1 cellular context compared by ENCODE assay signal in genomic region chr11:124622531-124623451, GRCh38.
A peak's percentile ranks its signal among the peaks of the same experiment; 100 is the strongest.
TF ChIP-seq lines count a peak whose summit lies in the region.

Gene TBRG1, plus strand, starts transcription at chr11:124622864. Its CDS starts 220 bp downstream, at chr11:124623084.

TF ChIP-seq in K562, 482 proteins besides CTCF, POLR2A, EP300 and RAD21 (continued from another document):
- TF ChIP-seq ZBTB2 (IDR thresholded peaks at IDR 0.05): no peak
- TF ChIP-seq SMAD2 (IDR thresholded peaks at IDR 0.05; ENCODE audit: low read depth, low read length): no peak
- TF ChIP-seq MEF2D (tag; conservative IDR thresholded peaks at IDR 0.05; ENCODE audit: low read depth): no peak
- peak; percentile 94 to 98 for TF ChIP-seq ETV6 (IDR thresholded peaks at IDR 0.05; ENCODE audit: borderline replicate concordance in 1 of 2, low read depth in 2 of 2, low read length in 1 of 2)
- no peak for TF ChIP-seq ETV6 (CRISPR knock-in tag; IDR thresholded peaks at IDR 0.05; ENCODE audit: borderline replicate concordance)
- 0 out of 2 replicates have a peak, but pooled peaks have one; percentile 43 for TF ChIP-seq TOE1 (IDR thresholded peaks at IDR 0.05; ENCODE audit: borderline replicate concordance)
- TF ChIP-seq TOE1 (CRISPR knock-in tag; IDR thresholded peaks at IDR 0.05; ENCODE audit: borderline replicate concordance, low read depth): no peak
- TF ChIP-seq MNT (conservative IDR thresholded peaks at IDR 0.05): peak; percentile 56 to 77
- no peak for TF ChIP-seq GABPB2 (CRISPR knock-in tag; conservative IDR thresholded peaks at IDR 0.05)
- no peak for TF ChIP-seq MIER1 (IDR thresholded peaks at IDR 0.05; ENCODE audit: low read depth)
- TF ChIP-seq ZNF695 (CRISPR knock-in tag; IDR thresholded peaks at IDR 0.05): no peak
- peak; percentile 94 for TF ChIP-seq E2F8 (IDR thresholded peaks at IDR 0.05; ENCODE audit: low read depth, partially characterized antibody)
